Comparison of ENCODE assay signal across 1 cellular context in genomic region chr12:51388066-51388799, GRCh38.
TF ChIP-seq lines count a peak whose summit lies in the region.

No MANE protein-coding gene starts in this region.

TF ChIP-seq in GM23338, 12 proteins besides CTCF, POLR2A, EP300 and RAD21 (continued from another document):
- TF ChIP-seq, protein P1, sequence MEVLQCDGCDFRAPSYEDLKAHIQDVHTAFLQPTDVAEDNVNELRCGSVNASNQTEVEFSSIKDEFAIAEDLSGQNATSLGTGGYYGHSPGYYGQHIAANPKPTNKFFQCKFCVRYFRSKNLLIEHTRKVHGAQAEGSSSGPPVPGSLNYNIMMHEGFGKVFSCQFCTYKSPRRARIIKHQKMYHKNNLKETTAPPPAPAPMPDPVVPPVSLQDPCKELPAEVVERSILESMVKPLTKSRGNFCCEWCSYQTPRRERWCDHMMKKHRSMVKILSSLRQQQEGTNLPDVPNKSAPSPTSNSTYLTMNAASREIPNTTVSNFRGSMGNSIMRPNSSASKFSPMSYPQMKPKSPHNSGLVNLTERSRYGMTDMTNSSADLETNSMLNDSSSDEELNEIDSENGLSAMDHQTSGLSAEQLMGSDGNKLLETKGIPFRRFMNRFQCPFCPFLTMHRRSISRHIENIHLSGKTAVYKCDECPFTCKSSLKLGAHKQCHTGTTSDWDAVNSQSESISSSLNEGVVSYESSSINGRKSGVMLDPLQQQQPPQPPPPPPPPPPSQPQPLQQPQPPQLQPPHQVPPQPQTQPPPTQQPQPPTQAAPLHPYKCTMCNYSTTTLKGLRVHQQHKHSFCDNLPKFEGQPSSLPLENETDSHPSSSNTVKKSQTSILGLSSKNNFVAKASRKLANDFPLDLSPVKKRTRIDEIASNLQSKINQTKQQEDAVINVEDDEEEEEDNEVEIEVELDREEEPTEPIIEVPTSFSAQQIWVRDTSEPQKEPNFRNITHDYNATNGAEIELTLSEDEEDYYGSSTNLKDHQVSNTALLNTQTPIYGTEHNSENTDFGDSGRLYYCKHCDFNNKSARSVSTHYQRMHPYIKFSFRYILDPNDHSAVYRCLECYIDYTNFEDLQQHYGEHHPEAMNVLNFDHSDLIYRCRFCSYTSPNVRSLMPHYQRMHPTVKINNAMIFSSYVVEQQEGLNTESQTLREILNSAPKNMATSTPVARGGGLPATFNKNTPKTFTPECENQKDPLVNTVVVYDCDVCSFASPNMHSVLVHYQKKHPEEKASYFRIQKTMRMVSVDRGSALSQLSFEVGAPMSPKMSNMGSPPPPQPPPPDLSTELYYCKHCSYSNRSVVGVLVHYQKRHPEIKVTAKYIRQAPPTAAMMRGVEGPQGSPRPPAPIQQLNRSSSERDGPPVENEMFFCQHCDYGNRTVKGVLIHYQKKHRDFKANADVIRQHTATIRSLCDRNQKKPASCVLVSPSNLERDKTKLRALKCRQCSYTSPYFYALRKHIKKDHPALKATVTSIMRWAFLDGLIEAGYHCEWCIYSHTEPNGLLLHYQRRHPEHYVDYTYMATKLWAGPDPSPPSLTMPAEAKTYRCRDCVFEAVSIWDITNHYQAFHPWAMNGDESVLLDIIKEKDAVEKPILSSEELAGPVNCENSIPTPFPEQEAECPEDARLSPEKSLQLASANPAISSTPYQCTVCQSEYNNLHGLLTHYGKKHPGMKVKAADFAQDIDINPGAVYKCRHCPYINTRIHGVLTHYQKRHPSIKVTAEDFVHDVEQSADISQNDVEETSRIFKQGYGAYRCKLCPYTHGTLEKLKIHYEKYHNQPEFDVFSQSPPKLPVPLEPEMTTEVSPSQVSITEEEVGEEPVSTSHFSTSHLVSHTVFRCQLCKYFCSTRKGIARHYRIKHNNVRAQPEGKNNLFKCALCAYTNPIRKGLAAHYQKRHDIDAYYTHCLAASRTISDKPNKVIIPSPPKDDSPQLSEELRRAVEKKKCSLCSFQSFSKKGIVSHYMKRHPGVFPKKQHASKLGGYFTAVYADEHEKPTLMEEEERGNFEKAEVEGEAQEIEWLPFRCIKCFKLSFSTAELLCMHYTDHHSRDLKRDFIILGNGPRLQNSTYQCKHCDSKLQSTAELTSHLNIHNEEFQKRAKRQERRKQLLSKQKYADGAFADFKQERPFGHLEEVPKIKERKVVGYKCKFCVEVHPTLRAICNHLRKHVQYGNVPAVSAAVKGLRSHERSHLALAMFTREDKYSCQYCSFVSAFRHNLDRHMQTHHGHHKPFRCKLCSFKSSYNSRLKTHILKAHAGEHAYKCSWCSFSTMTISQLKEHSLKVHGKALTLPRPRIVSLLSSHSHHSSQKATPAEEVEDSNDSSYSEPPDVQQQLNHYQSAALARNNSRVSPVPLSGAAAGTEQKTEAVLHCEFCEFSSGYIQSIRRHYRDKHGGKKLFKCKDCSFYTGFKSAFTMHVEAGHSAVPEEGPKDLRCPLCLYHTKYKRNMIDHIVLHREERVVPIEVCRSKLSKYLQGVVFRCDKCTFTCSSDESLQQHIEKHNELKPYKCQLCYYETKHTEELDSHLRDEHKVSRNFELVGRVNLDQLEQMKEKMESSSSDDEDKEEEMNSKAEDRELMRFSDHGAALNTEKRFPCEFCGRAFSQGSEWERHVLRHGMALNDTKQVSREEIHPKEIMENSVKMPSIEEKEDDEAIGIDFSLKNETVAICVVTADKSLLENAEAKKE (CRISPR knock-in tag; IDR thresholded peaks at IDR 0.05): no peak
- TF ChIP-seq ZNF114 (CRISPR knock-in tag; IDR thresholded peaks at IDR 0.05) (no peak), JUNB (IDR thresholded peaks at IDR 0.05; ENCODE audit: unreplicated experiment) (no peak), NANOG (IDR thresholded peaks at IDR 0.05; ENCODE audit: borderline replicate concordance) (no peak), ZNF331 (CRISPR knock-in tag; IDR thresholded peaks at IDR 0.05; ENCODE audit: low read depth) (no peak), ETS1 (IDR thresholded peaks at IDR 0.05) (no peak), POLR2AphosphoS5 (IDR thresholded peaks at IDR 0.05; ENCODE audit: low read depth) (no peak), CREB1 (CRISPR knock-in tag; IDR thresholded peaks at IDR 0.05; ENCODE audit: low read depth) (no peak)
- TF ChIP-seq, protein P2, sequence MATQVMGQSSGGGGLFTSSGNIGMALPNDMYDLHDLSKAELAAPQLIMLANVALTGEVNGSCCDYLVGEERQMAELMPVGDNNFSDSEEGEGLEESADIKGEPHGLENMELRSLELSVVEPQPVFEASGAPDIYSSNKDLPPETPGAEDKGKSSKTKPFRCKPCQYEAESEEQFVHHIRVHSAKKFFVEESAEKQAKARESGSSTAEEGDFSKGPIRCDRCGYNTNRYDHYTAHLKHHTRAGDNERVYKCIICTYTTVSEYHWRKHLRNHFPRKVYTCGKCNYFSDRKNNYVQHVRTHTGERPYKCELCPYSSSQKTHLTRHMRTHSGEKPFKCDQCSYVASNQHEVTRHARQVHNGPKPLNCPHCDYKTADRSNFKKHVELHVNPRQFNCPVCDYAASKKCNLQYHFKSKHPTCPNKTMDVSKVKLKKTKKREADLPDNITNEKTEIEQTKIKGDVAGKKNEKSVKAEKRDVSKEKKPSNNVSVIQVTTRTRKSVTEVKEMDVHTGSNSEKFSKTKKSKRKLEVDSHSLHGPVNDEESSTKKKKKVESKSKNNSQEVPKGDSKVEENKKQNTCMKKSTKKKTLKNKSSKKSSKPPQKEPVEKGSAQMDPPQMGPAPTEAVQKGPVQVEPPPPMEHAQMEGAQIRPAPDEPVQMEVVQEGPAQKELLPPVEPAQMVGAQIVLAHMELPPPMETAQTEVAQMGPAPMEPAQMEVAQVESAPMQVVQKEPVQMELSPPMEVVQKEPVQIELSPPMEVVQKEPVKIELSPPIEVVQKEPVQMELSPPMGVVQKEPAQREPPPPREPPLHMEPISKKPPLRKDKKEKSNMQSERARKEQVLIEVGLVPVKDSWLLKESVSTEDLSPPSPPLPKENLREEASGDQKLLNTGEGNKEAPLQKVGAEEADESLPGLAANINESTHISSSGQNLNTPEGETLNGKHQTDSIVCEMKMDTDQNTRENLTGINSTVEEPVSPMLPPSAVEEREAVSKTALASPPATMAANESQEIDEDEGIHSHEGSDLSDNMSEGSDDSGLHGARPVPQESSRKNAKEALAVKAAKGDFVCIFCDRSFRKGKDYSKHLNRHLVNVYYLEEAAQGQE (IDR thresholded peaks at IDR 0.05; ENCODE audit: unreplicated experiment): no peak
